In genomic region chr4:185809517-185810071, GRCh38 we compare ENCODE assay signal across 13 cellular contexts. TPM values are rescaled to one million over a fixed set of nuclear protein-coding genes. Genes with fewer than 3 reads are reported as not detected.
DNase-seq lines count a peak whose midpoint lies in the region; ATAC-seq and TF ChIP-seq lines count a peak whose summit lies in the region.
"Had no signal": no experiment of that assay in that cellular context is flagged by ENCODE, and none has a peak within 500 bp of the region (broad histone marks: within the 10 kb centered on the region; RNA-seq: fewer than 3 reads in every experiment).

No MANE protein-coding gene starts in this region.

- peaks cover 0 to 34% (median 9%) of the 10 kb centered on the region in 11 experiments; a peak in 10 of 22 replicates for H3K27me3 ChIP-seq in BLaER1 treated with 17β-estradiol and CSF1 and Interleukin-3, amounts not matched to agents 10 nM and 100 nM
- no peaks in the 10 kb centered on the region for H3K27me3 ChIP-seq in PC-9 (ENCODE audit: insufficient read depth, low read depth)
- no peaks in the 10 kb centered on the region for H3K27me3 ChIP-seq in neuron (ENCODE audit: insufficient read depth, low read length)
- H3K27me3 ChIP-seq in Peyer's patch: no peaks in the 10 kb centered on the region

- H3K79me2 ChIP-seq in PC-9 (ENCODE audit: low read depth): no peaks in the 10 kb centered on the region

- CTCF ChIA-PET in PC-9 (lab: Charles Lee): no interaction called here

- no peaks in the 10 kb centered on the region for H3F3A ChIP-seq in PC-9 (ENCODE audit: insufficient read depth, low read depth)

- no peak overlapping the region for H3K9ac ChIP-seq in BLaER1 treated with 17β-estradiol and CSF1 and Interleukin-3, amounts not matched to agents 10 nM and 100 nM

- peaks cover 21 to 51% (median 33%) of the 10 kb centered on the region in 10 experiments for H3K4me1 ChIP-seq in BLaER1 treated with 17β-estradiol and CSF1 and Interleukin-3, amounts not matched to agents 10 nM and 100 nM
- peaks cover 5% of the 10 kb centered on the region; the same call in 1 of the 2 replicates for H3K4me1 ChIP-seq in PC-9 (replicated peaks; ENCODE audit: insufficient read depth)
- peaks cover 33% of the 10 kb centered on the region for H3K4me1 ChIP-seq in neuron (ENCODE audit: insufficient read depth, low read length)
- H3K4me1 ChIP-seq in Peyer's patch: peaks cover 0 to 3% (median 0%) of the 10 kb centered on the region in 4 donors

- peak overlapping the region in 8 of 11 experiments; percentile 30 to 96 (median 92); a peak in 12 of 22 replicates for H3K4me2 ChIP-seq in BLaER1 treated with 17β-estradiol and CSF1 and Interleukin-3, amounts not matched to agents 10 nM and 100 nM
- H3K4me2 ChIP-seq in PC-9: peak overlapping the region; percentile 73; the same call in 1 of the 2 replicates

- BruUV-seq in PC-9 (replicated peaks; lab: Mats Ljungman, UMichigan): no TSS peak

- DNase-seq in PC-9 (no peak), left ventricle myocardium superior (no peak), Peyer's patch (no peak), posterior vena cava (ENCODE audit: low spot score) (no peak)
- DNase-seq: activated CD8-positive, alpha-beta memory T cell treated with anti-CD3 and anti-CD28 coated beads, Interleukin-2, amount 10 ng/mL, durations not matched to agents 7 days and 5 days; activated naive CD4-positive, alpha-beta T cell treated with anti-CD3 and anti-CD28 coated beads, Interleukin-2, amount 10 ng/mL, durations not matched to agents 7 days and 5 days; NCI-H187 treated with DMSO at 0.1 percent for 48 hours; nucleus accumbens had no signal

- H4K20me1 ChIP-seq in BLaER1 treated with 17β-estradiol and CSF1 and Interleukin-3, amounts not matched to agents 10 nM and 100 nM: no peaks in the 10 kb centered on the region
- no peaks in the 10 kb centered on the region for H4K20me1 ChIP-seq in PC-9 (ENCODE audit: insufficient read depth)

- POLR2A ChIA-PET in PC-9 (lab: Charles Lee; ENCODE audit: unreplicated experiment): no interaction called here

- H3K9me3 ChIP-seq in BLaER1 treated with 17β-estradiol and CSF1 and Interleukin-3, amounts not matched to agents 10 nM and 100 nM (replicated peaks in 1 of 11): no peaks in the 10 kb centered on the region
- no peaks in the 10 kb centered on the region for H3K9me3 ChIP-seq in PC-9 (ENCODE audit: insufficient read depth, low read depth)
- H3K9me3 ChIP-seq in neuron (ENCODE audit: low read length): peaks cover 5% of the 10 kb centered on the region
- no peaks in the 10 kb centered on the region for H3K9me3 ChIP-seq in Peyer's patch

- H3K36me3 ChIP-seq in BLaER1 treated with 17β-estradiol and CSF1 and Interleukin-3, amounts not matched to agents 10 nM and 100 nM: no peaks in the 10 kb centered on the region
- H3K36me3 ChIP-seq in PC-9 (ENCODE audit: low read depth) (no peaks in the 10 kb centered on the region), neuron (ENCODE audit: insufficient read depth, low read length) (no peaks in the 10 kb centered on the region), Peyer's patch (no peaks in the 10 kb centered on the region)

- no peak for TF ChIP-seq POLR2A in Peyer's patch (IDR thresholded peaks at IDR 0.05)

- H2AFZ ChIP-seq in PC-9: no peak overlapping the region
- H2AFZ ChIP-seq in neuron (ENCODE audit: low read depth, low read length): no peak overlapping the region

- H3K4me3 ChIP-seq in BLaER1 treated with 17β-estradiol and CSF1 and Interleukin-3, amounts not matched to agents 10 nM and 100 nM: no peak overlapping the region
- H3K4me3 ChIP-seq in PC-9 (no peak overlapping the region; the same call in 1 of the 2 replicates), neuron (ENCODE audit: low read length) (peak overlapping the region; percentile 78), Peyer's patch (peak overlapping the region in 2 of 4 donors; percentile 10 to 50)

- H3K27ac ChIP-seq in BLaER1 treated with 17β-estradiol and CSF1 and Interleukin-3, amounts not matched to agents 10 nM and 100 nM: no peak overlapping the region
- H3K27ac ChIP-seq in PC-9: no peak overlapping the region
- no peak overlapping the region for H3K27ac ChIP-seq in Peyer's patch

- ATAC-seq in left ventricle myocardium superior (peak; percentile 25), GM19395 (IDR thresholded peaks at IDR 0.05; ENCODE audit: unreplicated experiment) (no peak), GM21447 (IDR thresholded peaks at IDR 0.05; ENCODE audit: unreplicated experiment) (no peak)
- ATAC-seq: activated CD8-positive, alpha-beta memory T cell treated with anti-CD3 and anti-CD28 coated beads, Interleukin-2, amount 10 ng/mL, durations not matched to agents 7 days and 5 days; SK-N-SH treated with all-trans-retinoic acid at 6 μM for 48 hours had no signal

- no peak for TF ChIP-seq CTCF in PC-9 (conservative IDR thresholded peaks at IDR 0.05)
- no peak for TF ChIP-seq CTCF in Peyer's patch (IDR thresholded peaks at IDR 0.05)

- intact Hi-C loops in PC-9 (cut with micrococcal nuclease; ENCODE audit: unreplicated experiment) (no loop called here), left ventricle myocardium superior (cut with micrococcal nuclease) (loop anchor here (2.0 kb wide), 1 partner anchor 39 kb away; no protein-coding TSS in a partner anchor), posterior vena cava (cut with DNase I) (loop anchor here in 1 of 2 donors (2.0 kb wide), 1 partner anchor 55 kb away; no protein-coding TSS in a partner anchor)

- no peaks in the 10 kb centered on the region for H3K9me2 ChIP-seq in PC-9 (ENCODE audit: insufficient read depth)

RNA-seq across cellular contexts. Expression of gene SORBS2, which starts 2.4 kb away (rescaled TPM):
- 15.7 and 16.4 TPM in 2 replicates for total RNA-seq in PC-9 (2021)
- 911 TPM for total RNA-seq in left ventricle myocardium superior
- total RNA-seq in Peyer's patch: 10 to 100 TPM; 15.8 to 61.9 (median 53.0) TPM
- total RNA-seq in posterior vena cava: 100 to 1,000 TPM; 139 to 166 TPM
- total RNA-seq: activated CD8-positive, alpha-beta memory T cell treated with anti-CD3 and anti-CD28 coated beads, Interleukin-2, amount 10 ng/mL, durations not matched to agents 7 days and 5 days had no signal
